1 cellular context compared by ENCODE assay signal in the genomic region with DNA sequence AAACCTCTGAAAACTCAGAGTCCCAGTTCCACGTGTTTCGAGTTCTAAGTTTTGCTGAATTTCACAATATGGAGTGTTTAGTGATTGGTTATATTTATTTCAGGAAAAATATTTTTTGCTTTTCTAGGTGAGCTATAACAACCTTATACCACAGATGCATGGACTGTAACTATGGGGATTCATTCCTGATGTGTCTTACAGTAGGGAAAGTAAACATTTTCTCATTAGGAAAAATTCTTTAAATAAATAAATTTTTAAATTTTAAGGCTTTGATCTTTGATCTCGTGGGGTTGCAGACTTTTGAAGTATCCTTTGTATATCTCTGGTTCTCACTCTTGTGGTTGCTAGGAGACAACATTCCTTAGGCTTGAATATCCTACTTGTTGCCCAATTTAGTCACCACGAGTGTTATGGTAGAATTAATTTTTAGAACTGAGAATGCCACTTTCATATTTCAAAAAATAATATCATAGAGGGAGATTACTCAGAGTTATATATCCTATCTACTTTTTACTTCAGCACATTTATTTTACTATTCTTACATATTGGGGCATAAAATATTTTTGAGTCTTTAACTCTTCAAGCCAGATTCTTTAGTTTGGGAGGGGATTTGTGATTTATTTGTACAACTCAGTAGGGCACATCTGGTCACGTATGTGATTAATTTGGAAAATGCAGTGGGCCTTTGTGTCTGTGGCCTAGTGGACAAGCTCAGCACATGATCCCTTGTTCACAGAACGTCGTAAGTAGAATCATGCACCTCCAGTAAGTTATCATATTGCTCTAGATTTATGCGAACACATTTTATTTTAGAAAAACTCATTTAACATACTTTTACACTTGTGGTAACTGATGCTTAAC.
TF ChIP-seq lines count a peak whose summit lies in the region.

No MANE protein-coding gene starts in this region.

TF ChIP-seq in WTC11, 78 proteins besides CTCF, POLR2A, EP300 and RAD21 (continued from another document):
- TF ChIP-seq, protein P1, sequence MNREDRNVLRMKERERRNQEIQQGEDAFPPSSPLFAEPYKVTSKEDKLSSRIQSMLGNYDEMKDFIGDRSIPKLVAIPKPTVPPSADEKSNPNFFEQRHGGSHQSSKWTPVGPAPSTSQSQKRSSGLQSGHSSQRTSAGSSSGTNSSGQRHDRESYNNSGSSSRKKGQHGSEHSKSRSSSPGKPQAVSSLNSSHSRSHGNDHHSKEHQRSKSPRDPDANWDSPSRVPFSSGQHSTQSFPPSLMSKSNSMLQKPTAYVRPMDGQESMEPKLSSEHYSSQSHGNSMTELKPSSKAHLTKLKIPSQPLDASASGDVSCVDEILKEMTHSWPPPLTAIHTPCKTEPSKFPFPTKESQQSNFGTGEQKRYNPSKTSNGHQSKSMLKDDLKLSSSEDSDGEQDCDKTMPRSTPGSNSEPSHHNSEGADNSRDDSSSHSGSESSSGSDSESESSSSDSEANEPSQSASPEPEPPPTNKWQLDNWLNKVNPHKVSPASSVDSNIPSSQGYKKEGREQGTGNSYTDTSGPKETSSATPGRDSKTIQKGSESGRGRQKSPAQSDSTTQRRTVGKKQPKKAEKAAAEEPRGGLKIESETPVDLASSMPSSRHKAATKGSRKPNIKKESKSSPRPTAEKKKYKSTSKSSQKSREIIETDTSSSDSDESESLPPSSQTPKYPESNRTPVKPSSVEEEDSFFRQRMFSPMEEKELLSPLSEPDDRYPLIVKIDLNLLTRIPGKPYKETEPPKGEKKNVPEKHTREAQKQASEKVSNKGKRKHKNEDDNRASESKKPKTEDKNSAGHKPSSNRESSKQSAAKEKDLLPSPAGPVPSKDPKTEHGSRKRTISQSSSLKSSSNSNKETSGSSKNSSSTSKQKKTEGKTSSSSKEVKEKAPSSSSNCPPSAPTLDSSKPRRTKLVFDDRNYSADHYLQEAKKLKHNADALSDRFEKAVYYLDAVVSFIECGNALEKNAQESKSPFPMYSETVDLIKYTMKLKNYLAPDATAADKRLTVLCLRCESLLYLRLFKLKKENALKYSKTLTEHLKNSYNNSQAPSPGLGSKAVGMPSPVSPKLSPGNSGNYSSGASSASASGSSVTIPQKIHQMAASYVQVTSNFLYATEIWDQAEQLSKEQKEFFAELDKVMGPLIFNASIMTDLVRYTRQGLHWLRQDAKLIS (CRISPR knock-in tag; IDR thresholded peaks at IDR 0.05; ENCODE audit: borderline replicate concordance): no peak
- TF ChIP-seq ETV6 (CRISPR knock-in tag; IDR thresholded peaks at IDR 0.05): no peak
- TF ChIP-seq, protein P2, sequence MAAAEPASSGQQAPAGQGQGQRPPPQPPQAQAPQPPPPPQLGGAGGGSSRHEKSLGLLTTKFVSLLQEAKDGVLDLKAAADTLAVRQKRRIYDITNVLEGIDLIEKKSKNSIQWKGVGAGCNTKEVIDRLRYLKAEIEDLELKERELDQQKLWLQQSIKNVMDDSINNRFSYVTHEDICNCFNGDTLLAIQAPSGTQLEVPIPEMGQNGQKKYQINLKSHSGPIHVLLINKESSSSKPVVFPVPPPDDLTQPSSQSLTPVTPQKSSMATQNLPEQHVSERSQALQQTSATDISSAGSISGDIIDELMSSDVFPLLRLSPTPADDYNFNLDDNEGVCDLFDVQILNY (CRISPR knock-in tag; IDR thresholded peaks at IDR 0.05): no peak
- no peak for TF ChIP-seq TCF7 (CRISPR knock-in tag; IDR thresholded peaks at IDR 0.05; ENCODE audit: low read depth)
- TF ChIP-seq PRRX2 (CRISPR knock-in tag; IDR thresholded peaks at IDR 0.05): no peak
- no peak for TF ChIP-seq GTF2I (CRISPR knock-in tag; conservative IDR thresholded peaks at IDR 0.05)
- no peak for TF ChIP-seq ZNF232 (CRISPR knock-in tag; IDR thresholded peaks at IDR 0.05)
- TF ChIP-seq, protein P3, sequence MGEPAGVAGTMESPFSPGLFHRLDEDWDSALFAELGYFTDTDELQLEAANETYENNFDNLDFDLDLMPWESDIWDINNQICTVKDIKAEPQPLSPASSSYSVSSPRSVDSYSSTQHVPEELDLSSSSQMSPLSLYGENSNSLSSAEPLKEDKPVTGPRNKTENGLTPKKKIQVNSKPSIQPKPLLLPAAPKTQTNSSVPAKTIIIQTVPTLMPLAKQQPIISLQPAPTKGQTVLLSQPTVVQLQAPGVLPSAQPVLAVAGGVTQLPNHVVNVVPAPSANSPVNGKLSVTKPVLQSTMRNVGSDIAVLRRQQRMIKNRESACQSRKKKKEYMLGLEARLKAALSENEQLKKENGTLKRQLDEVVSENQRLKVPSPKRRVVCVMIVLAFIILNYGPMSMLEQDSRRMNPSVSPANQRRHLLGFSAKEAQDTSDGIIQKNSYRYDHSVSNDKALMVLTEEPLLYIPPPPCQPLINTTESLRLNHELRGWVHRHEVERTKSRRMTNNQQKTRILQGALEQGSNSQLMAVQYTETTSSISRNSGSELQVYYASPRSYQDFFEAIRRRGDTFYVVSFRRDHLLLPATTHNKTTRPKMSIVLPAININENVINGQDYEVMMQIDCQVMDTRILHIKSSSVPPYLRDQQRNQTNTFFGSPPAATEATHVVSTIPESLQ (CRISPR knock-in tag; IDR thresholded peaks at IDR 0.05): no peak
- TF ChIP-seq OVOL2 (CRISPR knock-in tag; IDR thresholded peaks at IDR 0.05; ENCODE audit: borderline replicate concordance): no peak
- no peak for TF ChIP-seq SP1 (CRISPR knock-in tag; conservative IDR thresholded peaks at IDR 0.05)
- TF ChIP-seq, protein P4, sequence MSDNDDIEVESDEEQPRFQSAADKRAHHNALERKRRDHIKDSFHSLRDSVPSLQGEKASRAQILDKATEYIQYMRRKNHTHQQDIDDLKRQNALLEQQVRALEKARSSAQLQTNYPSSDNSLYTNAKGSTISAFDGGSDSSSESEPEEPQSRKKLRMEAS (CRISPR knock-in tag; IDR thresholded peaks at IDR 0.05): no peak
- TF ChIP-seq ZNF263 (CRISPR knock-in tag; IDR thresholded peaks at IDR 0.05; ENCODE audit: low read depth): no peak
- no peak for TF ChIP-seq ZNF138 (CRISPR knock-in tag; conservative IDR thresholded peaks at IDR 0.05)
- TF ChIP-seq NR1H2 (CRISPR knock-in tag; IDR thresholded peaks at IDR 0.05): no peak
- TF ChIP-seq IRF2 (CRISPR knock-in tag; IDR thresholded peaks at IDR 0.05; ENCODE audit: borderline replicate concordance, low read depth): no peak
TF ChIP-seq in WTC11: peak in this region for 0.
